Comparison of ENCODE assay signal across 28 cellular contexts in genomic region chr14:94597788-94598187, GRCh38. TPM values are rescaled to one million over a fixed set of nuclear protein-coding genes. Genes with fewer than 3 reads are reported as not detected.
"Had no signal": no experiment of that assay in that cellular context is flagged by ENCODE, and none has a peak within 500 bp of the region (broad histone marks: within the 10 kb centered on the region; RNA-seq: fewer than 3 reads in every experiment).

No MANE protein-coding gene starts in this region.

- H3K4me3 ChIP-seq: heart left ventricle, left ventricle myocardium inferior, psoas muscle, smooth muscle cell, stomach, thyroid gland, upper lobe of left lung, vagina had no signal

- FAIRE-seq: islet of Langerhans had no signal

- ATAC-seq: foreskin keratinocyte; heart left ventricle; psoas muscle; stimulated activated naive B cell treated with anti-CD40 and anti-IgM and Interleukin-4, amounts not matched to agents 10 μg/mL and 1 μg/mL and 100 μg/mL, for 72 hours had no signal

- H3K27me3 ChIP-seq: foreskin keratinocyte, heart left ventricle, neutrophil, stomach, thyroid gland, upper lobe of left lung, vagina had no signal

- H3K9me3 ChIP-seq: heart left ventricle, left ventricle myocardium inferior, neutrophil, psoas muscle, stomach, thyroid gland, upper lobe of left lung, vagina had no signal

- H3K4me2 ChIP-seq: smooth muscle cell had no signal

- H3K27ac ChIP-seq: neutrophil, psoas muscle, thyroid gland, upper lobe of left lung had no signal

- DNase-seq: activated B cell treated with CpG ODN at 0.5 μM for 24 hours; activated CD4-positive, alpha-beta T cell treated with anti-CD3 and anti-CD28 coated beads, Interleukin-2, amount 50 U/mL, for 4 hours; activated effector memory CD4-positive, alpha-beta T cell treated with Interleukin-2 at 50 U/mL for 16 hours; activated naive CD4-positive, alpha-beta T cell treated with Interleukin-2 at 50 U/mL for 16 hours; activated T-cell treated with anti-CD3 and anti-CD28 coated beads for 4 hours; anterior cingulate cortex; central memory CD4-positive, alpha-beta T cell; endodermal cell; foreskin keratinocyte; heart left ventricle; left ventricle myocardium inferior; naive B cell; nephron progenitor cell; psoas muscle; stimulated activated CD4-positive, alpha-beta T cell treated with anti-CD3 and anti-CD28 coated beads, Interleukin-2, amount 100 ng/mL, for 24 hours; stimulated activated naive B cell treated with anti-CD40 and anti-IgM and Interleukin-4, amounts not matched to agents 10 μg/mL and 1 μg/mL and 100 μg/mL, for 72 hours; stomach; T-helper 1 cell; thyroid gland; upper lobe of left lung had no signal

- H3K36me3 ChIP-seq: heart left ventricle, left ventricle myocardium inferior, neutrophil, stomach, thyroid gland, upper lobe of left lung, vagina had no signal

RNA-seq across cellular contexts. Expression of gene SERPINA3, which starts 14.4 kb away (rescaled TPM):
- total RNA-seq: activated B cell treated with CpG ODN at 0.5 μM for 24 hours, foreskin keratinocyte, lung microvascular endothelial cell had no signal

RNA-seq across cellular contexts. Expression of gene SERPINA5, which starts 16.6 kb away (rescaled TPM):
- total RNA-seq: activated B cell treated with CpG ODN at 0.5 μM for 24 hours, foreskin keratinocyte had no signal
- polyA plus RNA-seq: foreskin keratinocyte had no signal

RNA-seq across cellular contexts. Expression of gene SERPINA4, which starts 36.5 kb away (rescaled TPM):
- total RNA-seq: activated B cell treated with CpG ODN at 0.5 μM for 24 hours, endodermal cell, esophagus mucosa, foreskin keratinocyte, heart left ventricle, left ventricle myocardium inferior, lung microvascular endothelial cell, mesothelial cell of epicardium, osteocyte, psoas muscle, smooth muscle cell, thyroid gland, vagina had no signal
- polyA plus RNA-seq: foreskin keratinocyte, heart left ventricle, psoas muscle, smooth muscle cell had no signal
